In genomic region chr6:26299286-26300042, GRCh38 we compare ENCODE assay signal across 15 cellular contexts.
DNase-seq lines count a peak whose midpoint lies in the region; ATAC-seq and TF ChIP-seq lines count a peak whose summit lies in the region.
"Had no signal": no experiment of that assay in that cellular context is flagged by ENCODE, and none has a peak within 500 bp of the region (broad histone marks: within the 10 kb centered on the region; RNA-seq: fewer than 3 reads in every experiment).

No MANE protein-coding gene starts in this region.

- no peak overlapping the region for H3K4me2 ChIP-seq in GM23248 (ENCODE audit: unreplicated experiment)

- H3K27me3 ChIP-seq in HUES6 (ENCODE audit: control insufficient read depth, insufficient read depth, low read length), result no peaks in the 10 kb centered on the region
- no peaks in the 10 kb centered on the region for H3K27me3 ChIP-seq in brain microvascular endothelial cell (replicated peaks)
- H3K27me3 ChIP-seq in GM23248 (replicated peaks; ENCODE audit: insufficient read depth), result no peaks in the 10 kb centered on the region
- H3K27me3 ChIP-seq: foreskin keratinocyte, SJSA1 had no signal

- no peak for TF ChIP-seq CTCF in brain microvascular endothelial cell (IDR thresholded peaks at IDR 0.05; ENCODE audit: low read depth, low read length, missing control alignments)

- H3K4me3 ChIP-seq in HUES6 (ENCODE audit: low read depth, low read length) (peak overlapping the region; percentile 79), brain microvascular endothelial cell (ENCODE audit: low read depth, low read length) (peak overlapping the region; percentile 18), GM23248 (no peak overlapping the region)
- H3K4me3 ChIP-seq: SJSA1 had no signal

- no peaks in the 10 kb centered on the region for H3K9me3 ChIP-seq in HUES6 (ENCODE audit: control insufficient read depth, insufficient read depth, low read depth, low read length)
- no peaks in the 10 kb centered on the region for H3K9me3 ChIP-seq in GM23248 (ENCODE audit: low read depth)

- H3K36me3 ChIP-seq in HUES6 (ENCODE audit: control insufficient read depth, insufficient read depth, low read length), result no peaks in the 10 kb centered on the region
- no peaks in the 10 kb centered on the region for H3K36me3 ChIP-seq in brain microvascular endothelial cell (replicated peaks)
- no peaks in the 10 kb centered on the region for H3K36me3 ChIP-seq in GM23248 (ENCODE audit: low read depth)
- H3K36me3 ChIP-seq: SJSA1 had no signal

- H3K27ac ChIP-seq in HUES6 (ENCODE audit: low read depth, low read length) (no peak overlapping the region), brain microvascular endothelial cell (no peak overlapping the region), GM23248 (no peak overlapping the region)
- H3K27ac ChIP-seq: foreskin keratinocyte, parathyroid adenoma, SJSA1 had no signal

- no peaks in the 10 kb centered on the region for H3K9me2 ChIP-seq in GM23248 (ENCODE audit: insufficient read depth)

- no peaks in the 10 kb centered on the region for H3K79me2 ChIP-seq in GM23248 (ENCODE audit: insufficient read depth)
- H3K79me2 ChIP-seq: parathyroid adenoma had no signal

- ATAC-seq in HG02970 (IDR thresholded peaks at IDR 0.05; ENCODE audit: low FRiP score, unreplicated experiment), result no peak
- ATAC-seq: activated CD8-positive, alpha-beta T cell treated with anti-CD3 and anti-CD28 coated beads for 36 hours; foreskin keratinocyte had no signal

- H3K4me1 ChIP-seq in HUES6 (ENCODE audit: control insufficient read depth, insufficient read depth, low read length), result peaks cover 2% of the 10 kb centered on the region; the same call in 1 of the 2 replicates
- H3K4me1 ChIP-seq in GM23248 (ENCODE audit: insufficient read depth), result peaks cover 15% of the 10 kb centered on the region
- H3K4me1 ChIP-seq: parathyroid adenoma had no signal

- H3F3A ChIP-seq in GM23248 (ENCODE audit: insufficient read depth), result peaks cover 23% of the 10 kb centered on the region

- in situ Hi-C loops in brain microvascular endothelial cell (cut with HindIII; ENCODE audit: low pct_ligation_motif_present, low sequenced_read_pairs) (no loop called here), GM23248 (cut with MboI) (loop anchor here (25.0 kb wide), 1 partner anchor 838 kb away; a partner anchor contains a TSS)

- no peak overlapping the region; the same call in 1 of the 2 replicates for H2AFZ ChIP-seq in GM23248
- H2AFZ ChIP-seq: parathyroid adenoma had no signal

- H4K20me1 ChIP-seq in GM23248 (ENCODE audit: insufficient read depth), result no peaks in the 10 kb centered on the region

- DNase-seq in EL (peak; percentile 35), brain microvascular endothelial cell (peak; percentile 45), kidney tubule cell (ENCODE audit: low spot score) (peak; percentile 37), iPS-NIHi7 (ENCODE audit: extremely low spot score) (no peak), NCI-H1105 (lab: John Stamatoyannopoulos, UW) (no peak), GM23248 (no peak)
- DNase-seq: activated CD8-positive, alpha-beta T cell treated with anti-CD3 and anti-CD28 coated beads for 36 hours; AML-193; foreskin keratinocyte; NCI-H1048; stimulated activated CD4-positive, alpha-beta T cell treated with anti-CD3 and anti-CD28 coated beads, Interleukin-12 subunit alpha, Interleukin-12 subunit beta, amount 100 ng/mL, for 4 hours had no signal

- WGBS in GM23248 (ENCODE audit: low coverage in 1 of 2, low lambda C conversion rate in 2 of 2, missing lambda C conversion rate in 2 of 2), 2 experiments, result 30 to 35% methylated on average over 22 to 23 of the region's 23 CpGs

- H3K9ac ChIP-seq in HUES6 (ENCODE audit: low read length) (peak overlapping the region; percentile 32), GM23248 (no peak overlapping the region)
- H3K9ac ChIP-seq: parathyroid adenoma had no signal

Comparison
In these comparisons a context has a peak if more than half of its experiments do, and no peak if none do; other contexts are left out.
1. DNase-seq: peak in EL (single experiment), brain microvascular endothelial cell (single experiment) and kidney tubule cell (single experiment); none in iPS-NIHi7 (single experiment), NCI-H1105 (single experiment) and GM23248 (single experiment).